12 cellular contexts compared by ENCODE assay signal in the genomic region with DNA sequence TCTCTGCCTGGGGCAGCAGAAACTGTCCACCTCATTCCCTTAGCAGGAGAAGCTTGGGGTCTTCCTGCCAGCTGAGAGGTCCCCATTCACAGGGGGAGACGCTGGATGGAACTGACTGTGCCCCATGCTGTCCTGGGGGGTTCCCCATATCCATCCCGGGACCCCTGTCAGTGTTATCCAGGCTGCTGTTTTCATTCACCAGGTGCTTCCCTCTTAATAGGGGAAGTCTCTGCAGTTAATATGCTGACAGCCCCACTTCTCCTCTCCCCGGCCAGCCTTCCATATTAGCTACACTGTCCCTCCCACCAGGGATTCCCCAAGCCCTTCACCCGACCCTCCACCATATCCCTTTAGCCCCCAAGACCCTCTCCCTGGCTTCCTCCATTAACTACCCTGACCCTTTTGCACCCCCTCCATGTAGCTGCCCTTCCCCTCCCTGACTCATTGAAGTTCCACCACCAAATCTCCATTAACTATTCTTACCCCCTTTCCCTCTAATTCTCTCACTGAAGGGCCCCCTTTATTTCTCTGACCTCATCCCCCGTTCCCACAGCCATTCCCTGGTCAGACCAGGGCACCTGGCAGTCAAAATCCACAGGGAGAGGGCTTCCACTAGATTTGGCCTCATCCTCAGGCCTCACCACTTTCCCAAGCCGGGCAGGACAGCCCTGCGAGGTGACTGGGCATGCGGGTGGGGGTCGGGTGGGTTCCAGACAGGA.
A peak's percentile ranks its signal among the peaks of the same experiment; 100 is the strongest.
DNase-seq lines count a peak whose midpoint lies in the region; ATAC-seq and TF ChIP-seq lines count a peak whose summit lies in the region.
"Had no signal": no experiment of that assay in that cellular context is flagged by ENCODE, and none has a peak within 500 bp of the region (broad histone marks: within the 10 kb centered on the region; RNA-seq: fewer than 3 reads in every experiment).

No MANE protein-coding gene starts in this region.

- H3K27me3 Mint-ChIP-seq in chondrocyte (ENCODE audit: low read depth) = peaks cover 63% of the 10 kb centered on the region
- H3K27me3 Mint-ChIP-seq in nephron (ENCODE audit: low read depth) = peaks cover 72% of the 10 kb centered on the region

- H3K4me1 Mint-ChIP-seq in chondrocyte (ENCODE audit: low read depth) (peaks cover 19% of the 10 kb centered on the region), nephron (peaks cover 24% of the 10 kb centered on the region)

- no peak for ATAC-seq in GM21360 (IDR thresholded peaks at IDR 0.05; ENCODE audit: unreplicated experiment)
- ATAC-seq: Panc1 had no signal

- peak overlapping the region; percentile 10 to 48 (median 40); a peak in 16 of 22 replicates for H3K4me2 ChIP-seq in BLaER1 treated with 17β-estradiol and CSF1 and Interleukin-3, amounts not matched to agents 10 nM and 100 nM
- H3K4me2 ChIP-seq in MM.1S (ENCODE audit: low read depth, low read length) = no peak overlapping the region

- H3K4me3 ChIP-seq in BLaER1 treated with 17β-estradiol and CSF1 and Interleukin-3, amounts not matched to agents 10 nM and 100 nM = peak overlapping the region in 4 of 10 experiments; percentile 39 to 57 (median 50); a peak in 7 of 20 replicates
- H3K4me3 ChIP-seq in HEK293 (ENCODE audit: low read depth, low read length) (peak overlapping the region; percentile 16), MM.1S (ENCODE audit: low read length) (no peak overlapping the region)

- H3F3A ChIP-seq in MM.1S (ENCODE audit: insufficient read depth, low read length) = no peaks in the 10 kb centered on the region

- no peak overlapping the region for H3K27ac Mint-ChIP-seq in chondrocyte (ENCODE audit: unreplicated experiment)
- peak overlapping the region; percentile 11 to 94 (median 80) for H3K27ac Mint-ChIP-seq in nephron

- no peak for DNase-seq in chondrocyte (ENCODE audit: low spot score)
- DNase-seq in MM.1S = no peak
- DNase-seq in GM03348 (ENCODE audit: low spot score) = no peak
- no peak for DNase-seq in GM13976 (ENCODE audit: low spot score)
- DNase-seq: MV-4-11, NCI-H2227 treated with DMSO at 0.1 percent for 48 hours had no signal

- H3K4me1 ChIP-seq in BLaER1 treated with 17β-estradiol and CSF1 and Interleukin-3, amounts not matched to agents 10 nM and 100 nM = peaks cover 0 to 10% (median 7%) of the 10 kb centered on the region in 10 experiments; a peak in 11 of 20 replicates
- H3K4me1 ChIP-seq in HEK293 (ENCODE audit: control insufficient read depth, insufficient read depth, low read length) = peaks cover 9% of the 10 kb centered on the region
- H3K4me1 ChIP-seq in MM.1S (ENCODE audit: low read length) = no peaks in the 10 kb centered on the region

- H4K20me1 ChIP-seq in BLaER1 treated with 17β-estradiol and CSF1 and Interleukin-3, amounts not matched to agents 10 nM and 100 nM = no peaks in the 10 kb centered on the region; a peak in 2 of 22 replicates
- H4K20me1 ChIP-seq in MM.1S (ENCODE audit: insufficient read depth, low read length) = no peaks in the 10 kb centered on the region

- H3K9me2 ChIP-seq in MM.1S (replicated peaks; ENCODE audit: insufficient read depth, low read length) = no peaks in the 10 kb centered on the region

- H3K79me2 ChIP-seq in MM.1S (ENCODE audit: low read length) = no peaks in the 10 kb centered on the region

- no peaks in the 10 kb centered on the region for H3K36me3 ChIP-seq in BLaER1 treated with 17β-estradiol and CSF1 and Interleukin-3, amounts not matched to agents 10 nM and 100 nM
- no peaks in the 10 kb centered on the region for H3K36me3 ChIP-seq in HEK293 (ENCODE audit: control insufficient read depth in 2 of 2, insufficient read depth in 1 of 2, low read length in 2 of 2)
- no peaks in the 10 kb centered on the region for H3K36me3 ChIP-seq in MM.1S (replicated peaks; ENCODE audit: insufficient read depth, low read length)

- 0 out of 22 replicates have a peak, but pooled peaks cover 0 to 5% (median 0%) of the 10 kb centered on the region in 11 experiments for H3K9me3 ChIP-seq in BLaER1 treated with 17β-estradiol and CSF1 and Interleukin-3, amounts not matched to agents 10 nM and 100 nM (replicated peaks in 1 of 11)
- H3K9me3 ChIP-seq in HEK293 (ENCODE audit: control insufficient read depth, insufficient read depth, low read depth, low read length) (no peaks in the 10 kb centered on the region), MM.1S (replicated peaks; ENCODE audit: insufficient read depth, low read length) (no peaks in the 10 kb centered on the region)

- in situ Hi-C loops in GM13976 (cut with MboI; ENCODE audit: low sequenced_read_pairs, unreplicated experiment) = no loop called here

- H3K4me3 Mint-ChIP-seq in chondrocyte (ENCODE audit: unreplicated experiment) = peak overlapping the region; percentile 24
- peak overlapping the region; percentile 51 to 80 (median 62) for H3K4me3 Mint-ChIP-seq in nephron

- H3K9me3 Mint-ChIP-seq in chondrocyte (ENCODE audit: low read depth) (peaks cover 2% of the 10 kb centered on the region), nephron (peaks cover 7% of the 10 kb centered on the region)

- peaks cover 39 to 59% (median 53%) of the 10 kb centered on the region in 11 experiments for H3K27me3 ChIP-seq in BLaER1 treated with 17β-estradiol and CSF1 and Interleukin-3, amounts not matched to agents 10 nM and 100 nM
- peaks cover 70% of the 10 kb centered on the region for H3K27me3 ChIP-seq in MM.1S (replicated peaks; ENCODE audit: insufficient read depth, low read length)

- POLR2A ChIA-PET in HEK293 (lab: Yijun Ruan, JAX) = no interaction called here

- H2AFZ ChIP-seq in MM.1S (ENCODE audit: low read length) = no peak overlapping the region

- CTCF ChIA-PET in HEK293 (lab: Yijun Ruan, JAX) = interaction anchor here (0.6 to 1.0 kb wide), 3 partner anchors 84 to 345 kb away, joined by 3 to 4 read pairs (median 4); no protein-coding TSS in a partner anchor

- TF ChIP-seq CTCF in HEK293 (tag by site-specific recombination; IDR thresholded peaks at IDR 0.05) = no peak
- TF ChIP-seq CTCF in chondrocyte (IDR thresholded peaks at IDR 0.05) = no peak
- no peak for TF ChIP-seq CTCF in nephron (IDR thresholded peaks at IDR 0.05; ENCODE audit: unreplicated experiment in 3 of 3)
- no peak for TF ChIP-seq CTCF in MM.1S (IDR thresholded peaks at IDR 0.05; ENCODE audit: low read length)
- TF ChIP-seq CTCF in GM13976 (IDR thresholded peaks at IDR 0.05; ENCODE audit: borderline replicate concordance, control extremely low read depth, extremely low read depth, insufficient read depth, missing control alignments) = no peak

- H3K9ac ChIP-seq in BLaER1 treated with 17β-estradiol and CSF1 and Interleukin-3, amounts not matched to agents 10 nM and 100 nM = peak overlapping the region in 1 of 11 experiments; percentile 52; a peak in 1 of 22 replicates
- H3K9ac ChIP-seq in MM.1S (ENCODE audit: low read length) = no peak overlapping the region

- H3K36me3 Mint-ChIP-seq in chondrocyte (ENCODE audit: low read depth) (peaks cover 3% of the 10 kb centered on the region), nephron (ENCODE audit: low read depth) (no peaks in the 10 kb centered on the region)

- H3K27ac ChIP-seq in BLaER1 treated with 17β-estradiol and CSF1 and Interleukin-3, amounts not matched to agents 10 nM and 100 nM = no peak overlapping the region
- H3K27ac ChIP-seq in HEK293 (ENCODE audit: extremely low read depth, low read depth, low read length) (peak overlapping the region; percentile 90), MM.1S (ENCODE audit: low read length) (no peak overlapping the region)
- H3K27ac ChIP-seq: HL-60 had no signal

TF ChIP-seq in HEK293, 187 proteins besides CTCF, POLR2A, EP300 and RAD21 (continues in another document):
- TF ChIP-seq ZNF335 (tag by site-specific recombination; conservative IDR thresholded peaks at IDR 0.05) (peak; percentile 55), BCL11A (tag by site-specific recombination; IDR thresholded peaks at IDR 0.05; ENCODE audit: low read depth) (no peak), KLF16 (tag by site-specific recombination; IDR thresholded peaks at IDR 0.05) (no peak), ZBTB21 (tag by site-specific recombination; IDR thresholded peaks at IDR 0.05) (peak; percentile 38; the same call in 1 of the 2 replicates), ZNF350 (tag by site-specific recombination; IDR thresholded peaks at IDR 0.05) (no peak), GLI2 (tag by site-specific recombination; IDR thresholded peaks at IDR 0.05; ENCODE audit: borderline replicate concordance, low read depth) (no peak), ZNF394 (tag by site-specific recombination; IDR thresholded peaks at IDR 0.05; ENCODE audit: borderline replicate concordance) (no peak), PRDM1 (tag by site-specific recombination; IDR thresholded peaks at IDR 0.05) (no peak), WT1 (tag by site-specific recombination; IDR thresholded peaks at IDR 0.05) (no peak), ZNF514 (tag by site-specific recombination; IDR thresholded peaks at IDR 0.05) (0 out of 2 replicates have a peak, but pooled peaks have one; percentile 40)
- TF ChIP-seq, protein P1, sequence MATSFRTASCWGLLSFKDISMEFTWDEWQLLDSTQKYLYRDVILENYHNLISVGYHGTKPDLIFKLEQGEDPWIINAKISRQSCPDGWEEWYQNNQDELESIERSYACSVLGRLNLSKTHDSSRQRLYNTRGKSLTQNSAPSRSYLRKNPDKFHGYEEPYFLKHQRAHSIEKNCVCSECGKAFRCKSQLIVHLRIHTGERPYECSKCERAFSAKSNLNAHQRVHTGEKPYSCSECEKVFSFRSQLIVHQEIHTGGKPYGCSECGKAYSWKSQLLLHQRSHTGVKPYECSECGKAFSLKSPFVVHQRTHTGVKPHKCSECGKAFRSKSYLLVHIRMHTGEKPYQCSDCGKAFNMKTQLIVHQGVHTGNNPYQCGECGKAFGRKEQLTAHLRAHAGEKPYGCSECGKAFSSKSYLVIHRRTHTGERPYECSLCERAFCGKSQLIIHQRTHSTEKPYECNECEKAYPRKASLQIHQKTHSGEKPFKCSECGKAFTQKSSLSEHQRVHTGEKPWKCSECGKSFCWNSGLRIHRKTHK (tag by site-specific recombination; IDR thresholded peaks at IDR 0.05) = no peak
- TF ChIP-seq, protein P2, sequence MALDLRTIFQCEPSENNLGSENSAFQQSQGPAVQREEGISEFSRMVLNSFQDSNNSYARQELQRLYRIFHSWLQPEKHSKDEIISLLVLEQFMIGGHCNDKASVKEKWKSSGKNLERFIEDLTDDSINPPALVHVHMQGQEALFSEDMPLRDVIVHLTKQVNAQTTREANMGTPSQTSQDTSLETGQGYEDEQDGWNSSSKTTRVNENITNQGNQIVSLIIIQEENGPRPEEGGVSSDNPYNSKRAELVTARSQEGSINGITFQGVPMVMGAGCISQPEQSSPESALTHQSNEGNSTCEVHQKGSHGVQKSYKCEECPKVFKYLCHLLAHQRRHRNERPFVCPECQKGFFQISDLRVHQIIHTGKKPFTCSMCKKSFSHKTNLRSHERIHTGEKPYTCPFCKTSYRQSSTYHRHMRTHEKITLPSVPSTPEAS (tag by site-specific recombination; IDR thresholded peaks at IDR 0.05) = no peak
